ENCODE assay signal across 10 cellular contexts in the genomic region with DNA sequence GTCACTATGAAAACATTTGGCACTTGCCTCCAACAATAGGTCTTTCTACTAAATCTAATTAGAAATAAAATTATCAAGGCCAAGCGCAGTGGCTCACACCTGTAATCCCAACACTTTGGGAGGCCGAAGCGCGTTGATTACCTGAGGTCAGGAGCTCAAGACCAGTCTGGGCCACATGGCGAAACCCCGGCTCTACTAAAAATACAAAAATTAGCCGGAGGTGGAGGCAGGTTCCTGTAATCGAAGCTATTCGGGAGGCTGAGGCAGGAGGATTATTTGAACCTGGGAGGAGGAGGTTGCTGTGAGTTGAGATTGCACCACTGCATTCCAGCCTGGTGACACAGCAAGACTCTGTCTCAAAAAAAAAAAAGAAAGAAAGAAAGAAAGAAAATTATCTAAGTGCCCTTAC. TPM values are rescaled to one million over a fixed set of nuclear protein-coding genes. Genes with fewer than 3 reads are reported as not detected.
DNase-seq lines count a peak whose midpoint lies in the region; ATAC-seq and TF ChIP-seq lines count a peak whose summit lies in the region.
"Had no signal": no experiment of that assay in that cellular context is flagged by ENCODE, and none has a peak within 500 bp of the region (broad histone marks: within the 10 kb centered on the region; RNA-seq: fewer than 3 reads in every experiment).

No MANE protein-coding gene starts in this region.

- no peaks in the 10 kb centered on the region for H3K27me3 ChIP-seq in RWPE2 (ENCODE audit: insufficient read depth, poor library complexity, severe bottlenecking)
- no peaks in the 10 kb centered on the region for H3K27me3 ChIP-seq in esophagus (ENCODE audit: control insufficient read depth in 1 of 2, insufficient read depth in 2 of 2, low read length in 2 of 2)

- 89 to 90% methylated on average over 9 of the region's 9 CpGs for WGBS in esophagus, 2 donors

- H3K27ac ChIP-seq in RWPE2 (ENCODE audit: poor library complexity, severe bottlenecking) (peak overlapping the region; percentile 89), esophagus (ENCODE audit: low read depth in 2 of 2, low read length in 1 of 2) (peak overlapping the region; percentile 71 to 74)

- H3K4me3 ChIP-seq in RWPE2 (ENCODE audit: severe bottlenecking) (no peak overlapping the region), esophagus (ENCODE audit: low read depth in 1 of 2, low read length in 2 of 2) (no peak overlapping the region)

- H3K9me3 ChIP-seq in RWPE2 (ENCODE audit: severe bottlenecking) (no peaks in the 10 kb centered on the region), esophagus (ENCODE audit: control insufficient read depth in 2 of 2, insufficient read depth in 1 of 2, low read depth in 1 of 2, low read length in 1 of 2) (no peaks in the 10 kb centered on the region)

- peaks cover 30% of the 10 kb centered on the region for H3K4me1 ChIP-seq in RWPE2 (ENCODE audit: insufficient read depth, poor library complexity, severe bottlenecking)
- no peaks in the 10 kb centered on the region for H3K4me1 ChIP-seq in esophagus (ENCODE audit: control insufficient read depth in 2 of 2, insufficient read depth in 2 of 2, low read length in 1 of 2)

- TF ChIP-seq CTCF in RWPE2 (IDR thresholded peaks at IDR 0.05; ENCODE audit: poor library complexity, severe bottlenecking), result no peak

- ATAC-seq in RWPE2 (ENCODE audit: low read depth) (no peak), HG03442 (IDR thresholded peaks at IDR 0.05; ENCODE audit: unreplicated experiment) (no peak), HG03521 (IDR thresholded peaks at IDR 0.05; ENCODE audit: unreplicated experiment) (no peak), GM19324 (IDR thresholded peaks at IDR 0.05; ENCODE audit: low FRiP score, unreplicated experiment) (no peak)
- ATAC-seq: stimulated activated memory B cell treated with anti-CD40 and anti-IgM and Interleukin-4, amounts not matched to agents 10 μg/mL and 1 μg/mL and 100 μg/mL, for 72 hours had no signal

- H3K36me3 ChIP-seq in RWPE2 (ENCODE audit: low read depth) (no peaks in the 10 kb centered on the region), esophagus (ENCODE audit: control insufficient read depth in 2 of 2, insufficient read depth in 2 of 2, low read length in 1 of 2) (no peaks in the 10 kb centered on the region)

- DNase-seq in Daoy (ENCODE audit: low read depth) (peak; percentile 77), RWPE2 (ENCODE audit: low spot score) (no peak), renal cortical epithelial cell (ENCODE audit: low read depth) (peak; percentile 40), GM19238 (ENCODE audit: insufficient read length, low spot score) (no peak)

RNA-seq across cellular contexts. Expression of a gene that starts 1.6 kb away (rescaled TPM):
- 5.7 and 7.8 TPM in 2 replicates for total RNA-seq in Daoy (2014; rRNA removed; shearing (Covaris generic))
- 10 to 100 TPM; 26.0 to 31.9 TPM for polyA plus RNA-seq in esophagus
- 5.9 and 20.4 TPM in 2 replicates for total RNA-seq in renal cortical epithelial cell

RNA-seq across cellular contexts. Expression of a gene that starts 31.2 kb away (rescaled TPM):
- not detected in 2 replicates for total RNA-seq in Daoy (2014; rRNA removed; shearing (Covaris generic))
- polyA plus RNA-seq in esophagus, result not detected
- not detected in 2 replicates for total RNA-seq in renal cortical epithelial cell
- total RNA-seq: mononuclear cell had no signal

Comparison
In these comparisons a context has a peak if more than half of its experiments do, and no peak if none do; other contexts are left out.
1. DNase-seq: peak in Daoy (single experiment) and renal cortical epithelial cell (single experiment); none in RWPE2 (single experiment) and GM19238 (single experiment).